ENCODE assay signal across 8 cellular contexts in genomic region chr19:11848200-11848593, GRCh38. TPM values are rescaled to one million over a fixed set of nuclear protein-coding genes. Genes with fewer than 3 reads are reported as not detected.
DNase-seq lines count a peak whose midpoint lies in the region; ATAC-seq and TF ChIP-seq lines count a peak whose summit lies in the region.

No MANE protein-coding gene starts in this region.

- intact Hi-C loops in activated CD8-positive, alpha-beta T cell treated with anti-CD3 and anti-CD28 coated beads for 36 hours (cut with micrococcal nuclease) = no loop called here
- intact Hi-C loops in left colon (cut with DNase I, micrococcal nuclease) (no loop called here), adrenal gland (cut with DNase I) (no loop called here)

- peak overlapping the region; percentile 79 for H3K4me3 ChIP-seq in thoracic aorta
- H3K4me3 ChIP-seq in adrenal gland = peak overlapping the region in 2 of 4 donors; percentile 64 to 71

- H3K4me1 ChIP-seq in thoracic aorta (ENCODE audit: control insufficient read depth in 1 of 2, low read depth in 2 of 2) = peaks cover 0 to 15% of the 10 kb centered on the region in 2 donors
- H3K4me1 ChIP-seq in adrenal gland (replicated peaks in 1 of 2) = peaks cover 0 to 10% of the 10 kb centered on the region in 2 donors

- H3K9me3 ChIP-seq in thoracic aorta (peaks cover 2% of the 10 kb centered on the region), adrenal gland (replicated peaks in 1 of 3) (no peaks in the 10 kb centered on the region)

- H3K27ac ChIP-seq in thoracic aorta = peak overlapping the region; percentile 3 to 54
- peak overlapping the region in 2 of 5 donors; percentile 67 to 83 for H3K27ac ChIP-seq in adrenal gland

- peak in 1 of 2 donors; percentile 6 for ATAC-seq in activated T-cell treated with anti-CD3 and anti-CD28 coated beads, Interleukin-2, amount 50 U/mL, for 4 hours
- no peak for ATAC-seq in activated CD8-positive, alpha-beta T cell treated with anti-CD3 and anti-CD28 coated beads for 36 hours
- ATAC-seq in left colon (peak; percentile 11), thoracic aorta (ENCODE audit: insufficient number of reproducible peaks, low FRiP score, low read depth) (peak; percentile 28), HG03135 (IDR thresholded peaks at IDR 0.05; ENCODE audit: unreplicated experiment) (no peak), omental fat pad (ENCODE audit: low FRiP score) (no peak)

- 34 to 76% (median 42%) methylated on average over 5 to 11 of the region's 11 CpGs for WGBS in adrenal gland, 4 donors

- H3K36me3 ChIP-seq in thoracic aorta (peaks cover under 1% of the 10 kb centered on the region), adrenal gland (replicated peaks in 1 of 2) (no peaks in the 10 kb centered on the region)

- peak overlapping the region; percentile 87 for H3K4me3 Mint-ChIP-seq in activated T-cell treated with anti-CD3 and anti-CD28 coated beads, Interleukin-2, amount 50 U/mL, for 4 hours
- H3K4me3 Mint-ChIP-seq in activated CD8-positive, alpha-beta T cell treated with anti-CD3 and anti-CD28 coated beads for 36 hours = peak overlapping the region; percentile 83

- TF ChIP-seq CTCF in activated CD8-positive, alpha-beta T cell treated with anti-CD3 and anti-CD28 coated beads for 36 hours (IDR thresholded peaks at IDR 0.05) = no peak
- TF ChIP-seq CTCF in thoracic aorta (IDR thresholded peaks at IDR 0.05) (no peak), adrenal gland (IDR thresholded peaks at IDR 0.05) (no peak), omental fat pad (IDR thresholded peaks at IDR 0.05) (no peak)

- no peak for DNase-seq in activated T-cell treated with anti-CD3 and anti-CD28 coated beads, Interleukin-2, amount 50 U/mL, for 4 hours
- no peak for DNase-seq in activated T-cell treated with anti-CD3 and anti-CD28 coated beads, Interleukin-2, amount 50 U/mL, for 48 hours
- DNase-seq in activated CD8-positive, alpha-beta T cell treated with anti-CD3 and anti-CD28 coated beads for 36 hours = no peak
- DNase-seq in left colon = no peak
- DNase-seq in thoracic aorta (ENCODE audit: low spot score) = no peak
- no peak for DNase-seq in adrenal gland
- no peak for DNase-seq in omental fat pad (ENCODE audit: low spot score)

- H3K27me3 ChIP-seq in thoracic aorta (replicated peaks; ENCODE audit: insufficient read depth) = no peaks in the 10 kb centered on the region
- H3K27me3 ChIP-seq in adrenal gland = no peaks in the 10 kb centered on the region

- no peaks in the 10 kb centered on the region for H3K9me3 Mint-ChIP-seq in activated T-cell treated with anti-CD3 and anti-CD28 coated beads, Interleukin-2, amount 50 U/mL, for 4 hours
- peaks cover 3% of the 10 kb centered on the region for H3K9me3 Mint-ChIP-seq in activated CD8-positive, alpha-beta T cell treated with anti-CD3 and anti-CD28 coated beads for 36 hours

- no peak for TF ChIP-seq POLR2A in adrenal gland (IDR thresholded peaks at IDR 0.05)

- H3K36me3 Mint-ChIP-seq in activated T-cell treated with anti-CD3 and anti-CD28 coated beads, Interleukin-2, amount 50 U/mL, for 4 hours (ENCODE audit: insufficient read depth) = peaks cover 8% of the 10 kb centered on the region
- H3K36me3 Mint-ChIP-seq in activated CD8-positive, alpha-beta T cell treated with anti-CD3 and anti-CD28 coated beads for 36 hours (ENCODE audit: low read depth) = peaks cover 25% of the 10 kb centered on the region

- H3K27ac Mint-ChIP-seq in activated CD8-positive, alpha-beta T cell treated with anti-CD3 and anti-CD28 coated beads for 36 hours = peak overlapping the region; percentile 88

- H3K4me1 Mint-ChIP-seq in activated T-cell treated with anti-CD3 and anti-CD28 coated beads, Interleukin-2, amount 50 U/mL, for 4 hours (ENCODE audit: low read depth) = peaks cover 25% of the 10 kb centered on the region
- peaks cover 25% of the 10 kb centered on the region for H3K4me1 Mint-ChIP-seq in activated CD8-positive, alpha-beta T cell treated with anti-CD3 and anti-CD28 coated beads for 36 hours (ENCODE audit: low read depth)

- no peaks in the 10 kb centered on the region for H3K27me3 Mint-ChIP-seq in activated T-cell treated with anti-CD3 and anti-CD28 coated beads, Interleukin-2, amount 50 U/mL, for 4 hours (ENCODE audit: low read depth)
- no peaks in the 10 kb centered on the region for H3K27me3 Mint-ChIP-seq in activated CD8-positive, alpha-beta T cell treated with anti-CD3 and anti-CD28 coated beads for 36 hours

- CTCF ChIA-PET in activated CD8-positive, alpha-beta T cell treated with anti-CD3 and anti-CD28 coated beads for 36 hours (lab: Charles Lee) = interaction anchor here (0.9 to 4.6 kb wide), 3 partner anchors 51 to 243 kb away, joined by 3 to 19 read pairs (median 3); partner anchors contain the start of gene ZNF491

- POLR2A ChIA-PET in activated CD8-positive, alpha-beta T cell treated with anti-CD3 and anti-CD28 coated beads for 36 hours (lab: Charles Lee) = interaction anchor here (1.3 kb wide), 1 partner anchor 33 kb away, joined by 4 read pairs; no protein-coding TSS in a partner anchor

RNA-seq across cellular contexts. Expression of gene ZNF439, which starts 0.3 kb away (rescaled TPM):
- 1 to 10 TPM; 1.9 to 3.3 (median 2.9) TPM for total RNA-seq in activated T-cell treated with anti-CD3 and anti-CD28 coated beads, Interleukin-2, amount 50 U/mL, for 4 hours
- 1 to 10 TPM; 8.7 to 9.6 TPM for total RNA-seq in activated CD8-positive, alpha-beta T cell treated with anti-CD3 and anti-CD28 coated beads for 36 hours
- 10 to 100 TPM in 1 of 2 donors, 1 to 10 TPM in 1; 9.6 to 10.9 TPM for total RNA-seq in left colon
- total RNA-seq in thoracic aorta = 10 to 100 TPM; 13.8 to 28.2 TPM
- total RNA-seq in adrenal gland = 1 to 10 TPM; 2.5 to 9.7 (median 5.6) TPM
- polyA plus RNA-seq in adrenal gland = 1 to 10 TPM; 4.4 to 9.8 (median 6.3) TPM
- 1 to 10 TPM; 1.6 to 8.2 (median 2.6) TPM for total RNA-seq in omental fat pad

RNA-seq across cellular contexts. Expression of gene ZNF440, which starts 34.1 kb away (rescaled TPM):
- 1 to 10 TPM; 4.2 to 4.6 (median 4.3) TPM for total RNA-seq in activated T-cell treated with anti-CD3 and anti-CD28 coated beads, Interleukin-2, amount 50 U/mL, for 4 hours
- 1 to 10 TPM; 7.7 to 8.8 TPM for total RNA-seq in activated CD8-positive, alpha-beta T cell treated with anti-CD3 and anti-CD28 coated beads for 36 hours
- total RNA-seq in left colon = 10 to 100 TPM; 32.6 to 40.8 TPM
- 10 to 100 TPM in 1 of 2 donors, 1 to 10 TPM in 1; 7.3 to 23.5 TPM for total RNA-seq in thoracic aorta
- total RNA-seq in adrenal gland = 10 to 100 TPM in 3 of 8 donors, 1 to 10 TPM in 5; 4.0 to 14.5 (median 9.0) TPM
- 1 to 10 TPM; 3.4 to 7.3 (median 5.9) TPM for polyA plus RNA-seq in adrenal gland
- 10 to 100 TPM in 2 of 4 donors, 1 to 10 TPM in 2; 7.1 to 13.9 (median 9.2) TPM for total RNA-seq in omental fat pad

RNA-seq across cellular contexts. Expression of gene ZNF69, which starts 39.4 kb away (rescaled TPM):
- total RNA-seq in activated T-cell treated with anti-CD3 and anti-CD28 coated beads, Interleukin-2, amount 50 U/mL, for 4 hours = 1 to 10 TPM in 2 of 3 donors, under 1 TPM in 1; 0.78 to 1.2 (median 1.1) TPM
- 1 to 10 TPM; 1.8 to 3.1 TPM for total RNA-seq in activated CD8-positive, alpha-beta T cell treated with anti-CD3 and anti-CD28 coated beads for 36 hours
- total RNA-seq in left colon (10 to 100 TPM; 17.3 to 26.5 TPM), thoracic aorta (10 to 100 TPM; 10.4 to 15.0 TPM), adrenal gland (100 to 1,000 TPM in 1 of 8 donors, 10 to 100 TPM in 5, 1 to 10 TPM in 2; 5.5 to 138 (median 12.5) TPM), omental fat pad (10 to 100 TPM in 1 of 4 donors, 1 to 10 TPM in 3; 3.4 to 13.6 (median 7.2) TPM)
- 10 to 100 TPM in 1 of 3 donors, 1 to 10 TPM in 2; 6.7 to 11.8 (median 6.9) TPM for polyA plus RNA-seq in adrenal gland

RNA-seq across cellular contexts. Expression of gene ZNF491, which starts 49.9 kb away (rescaled TPM):
- under 1 TPM; 0.13 to 0.33 (median 0.16) TPM for total RNA-seq in activated T-cell treated with anti-CD3 and anti-CD28 coated beads, Interleukin-2, amount 50 U/mL, for 4 hours
- 1 to 10 TPM in 1 of 2 experiments, under 1 TPM in 1; 0.76 to 1.4 TPM for total RNA-seq in activated CD8-positive, alpha-beta T cell treated with anti-CD3 and anti-CD28 coated beads for 36 hours
- total RNA-seq in left colon (1 to 10 TPM; 2.7 to 3.5 TPM), thoracic aorta (1 to 10 TPM; 3.7 to 3.9 TPM), adrenal gland (1 to 10 TPM in 7 of 8 donors, under 1 TPM in 1; 0.24 to 7.2 (median 3.7) TPM), omental fat pad (1 to 10 TPM in 1 of 4 donors, under 1 TPM in 3; 0.36 to 3.9 (median 0.76) TPM)
- polyA plus RNA-seq in adrenal gland = 1 to 10 TPM; 1.2 to 3.5 (median 2.2) TPM

Comparison
In these comparisons a context has a peak if more than half of its experiments do, and no peak if none do; other contexts are left out.
1. ATAC-seq: peak in left colon (single experiment) and thoracic aorta (single experiment); none in activated CD8-positive, alpha-beta T cell treated with anti-CD3 and anti-CD28 coated beads for 36 hours (single experiment), HG03135 (single experiment) and omental fat pad (single experiment).